In genomic region chr13:21078501-21078900, GRCh38 we compare ENCODE assay signal across 1 cellular context.
TF ChIP-seq lines count a peak whose summit lies in the region.

No MANE protein-coding gene starts in this region.

TF ChIP-seq in endothelial cell of umbilical vein, 7 proteins besides CTCF, POLR2A, EP300 and RAD21:
- no peak for TF ChIP-seq MAX (IDR thresholded peaks at IDR 0.05; ENCODE audit: insufficient read depth, insufficient read length)
- TF ChIP-seq POLR2AphosphoS5 (IDR thresholded peaks at IDR 0.05; ENCODE audit: insufficient read depth, low read depth, low read length): no peak
- no peak for TF ChIP-seq EZH2 (IDR thresholded peaks at IDR 0.05; ENCODE audit: borderline replicate concordance, low read depth, low read length, severe bottlenecking)
- TF ChIP-seq JUN (IDR thresholded peaks at IDR 0.05; ENCODE audit: borderline replicate concordance, insufficient read depth, insufficient read length, low read depth): no peak
- no peak for TF ChIP-seq MYC (IDR thresholded peaks at IDR 0.05; ENCODE audit: low read depth, low read length)
- no peak for TF ChIP-seq FOS (IDR thresholded peaks at IDR 0.05; ENCODE audit: borderline replicate concordance, insufficient read depth, low read length)
- TF ChIP-seq GATA2 (IDR thresholded peaks at IDR 0.05; ENCODE audit: insufficient read depth, insufficient read length, low read depth, low read length): no peak
